ENCODE assay signal across 8 cellular contexts in genomic region chr7:123749537-123749857, GRCh38. TPM values are rescaled to one million over a fixed set of nuclear protein-coding genes. Genes with fewer than 3 reads are reported as not detected.
A peak's percentile ranks its signal among the peaks of the same experiment; 100 is the strongest.
DNase-seq lines count a peak whose midpoint lies in the region; ATAC-seq and TF ChIP-seq lines count a peak whose summit lies in the region.

No MANE protein-coding gene starts in this region.

- peak overlapping the region; percentile 97 to 99 for H3K4me3 Mint-ChIP-seq in activated T-cell treated with anti-CD3 and anti-CD28 coated beads, Interleukin-2, amount 50 U/mL, for 72 hours
- peak overlapping the region; percentile 99 for H3K4me3 Mint-ChIP-seq in progenitor cell of endocrine pancreas (ENCODE audit: low read depth)

- H3K27me3 ChIP-seq in foreskin keratinocyte: no peaks in the 10 kb centered on the region

- peaks cover 36% of the 10 kb centered on the region for H3K4me1 ChIP-seq in foreskin keratinocyte

- peak overlapping the region; percentile 78 for H3K27ac ChIP-seq in foreskin keratinocyte

- peaks cover 57% of the 10 kb centered on the region for H3K4me1 Mint-ChIP-seq in activated T-cell treated with anti-CD3 and anti-CD28 coated beads, Interleukin-2, amount 50 U/mL, for 72 hours (ENCODE audit: low read depth)
- H3K4me1 Mint-ChIP-seq in progenitor cell of endocrine pancreas (ENCODE audit: low read depth): peaks cover 44% of the 10 kb centered on the region

- DNase-seq in SIG-M5 treated with dmso at 0.1 percent for 504 hours (lab: John Stamatoyannopoulos, UW; ENCODE audit: unreplicated experiment) (peak; percentile 81), SIG-M5 (lab: John Stamatoyannopoulos, UW) (no peak), HCEC 1CT (peak; percentile 76), LoVo (ENCODE audit: low spot score) (peak; percentile 77), foreskin keratinocyte (no peak), progenitor cell of endocrine pancreas (ENCODE audit: low spot score, unreplicated experiment) (no peak), mesenteric fat pad (ENCODE audit: low spot score) (no peak)
- DNase-seq in activated T-cell treated with anti-CD3 and anti-CD28 coated beads, Interleukin-2, amount 50 U/mL, for 72 hours: peak; percentile 35 to 46

- ATAC-seq in activated T-cell treated with anti-CD3 and anti-CD28 coated beads, Interleukin-2, amount 50 U/mL, for 72 hours (replicated peaks in 1 of 2): peak; percentile 8 to 10
- peak; percentile 62 for ATAC-seq in foreskin keratinocyte

- H3K27me3 Mint-ChIP-seq in activated T-cell treated with anti-CD3 and anti-CD28 coated beads, Interleukin-2, amount 50 U/mL, for 72 hours (ENCODE audit: low read depth): no peaks in the 10 kb centered on the region
- no peaks in the 10 kb centered on the region for H3K27me3 Mint-ChIP-seq in progenitor cell of endocrine pancreas

- H3K9me3 Mint-ChIP-seq in activated T-cell treated with anti-CD3 and anti-CD28 coated beads, Interleukin-2, amount 50 U/mL, for 72 hours: no peaks in the 10 kb centered on the region
- H3K9me3 Mint-ChIP-seq in progenitor cell of endocrine pancreas (ENCODE audit: low read depth): no peaks in the 10 kb centered on the region

- TF ChIP-seq CTCF in foreskin keratinocyte (conservative IDR thresholded peaks at IDR 0.05) (no peak), progenitor cell of endocrine pancreas (IDR thresholded peaks at IDR 0.05; ENCODE audit: unreplicated experiment) (peak; percentile 37)

- peak overlapping the region; percentile 95 for H3K27ac Mint-ChIP-seq in activated T-cell treated with anti-CD3 and anti-CD28 coated beads, Interleukin-2, amount 50 U/mL, for 72 hours
- H3K27ac Mint-ChIP-seq in progenitor cell of endocrine pancreas: peak overlapping the region; percentile 100

- peaks cover 9 to 14% of the 10 kb centered on the region in 2 donors for H3K36me3 Mint-ChIP-seq in activated T-cell treated with anti-CD3 and anti-CD28 coated beads, Interleukin-2, amount 50 U/mL, for 72 hours (ENCODE audit: insufficient read depth in 2 of 2)
- no peaks in the 10 kb centered on the region for H3K36me3 Mint-ChIP-seq in progenitor cell of endocrine pancreas (ENCODE audit: insufficient read depth)

RNA-seq across cellular contexts. Expression of gene WASL, which starts 0.7 kb away (rescaled TPM):
- total RNA-seq in activated T-cell treated with anti-CD3 and anti-CD28 coated beads, Interleukin-2, amount 50 U/mL, for 72 hours: 1 to 10 TPM; 7.2 to 8.7 TPM
- 34.4 and 35.7 TPM in 2 replicates for total RNA-seq in foreskin keratinocyte
- polyA plus RNA-seq in foreskin keratinocyte: 10.7 and 12.1 TPM in 2 replicates
- 38.0 and 38.2 TPM in 2 replicates for total RNA-seq in progenitor cell of endocrine pancreas
- 35.0 TPM for total RNA-seq in mesenteric fat pad

Comparison
In these comparisons a context has a peak if more than half of its experiments do, and no peak if none do; other contexts are left out.
1. DNase-seq: peak in SIG-M5 treated with dmso at 0.1 percent for 504 hours (single experiment), HCEC 1CT (single experiment), LoVo (single experiment) and activated T-cell treated with anti-CD3 and anti-CD28 coated beads, Interleukin-2, amount 50 U/mL, for 72 hours (2 of 2); none in SIG-M5 (single experiment), foreskin keratinocyte (0 of 2), progenitor cell of endocrine pancreas (single experiment) and mesenteric fat pad (single experiment).